ENCODE assay signal across 32 cellular contexts in genomic region chr12:40684986-40685385, GRCh38. TPM values are rescaled to one million over a fixed set of nuclear protein-coding genes. Genes with fewer than 3 reads are reported as not detected.
"Had no signal": no experiment of that assay in that cellular context is flagged by ENCODE, and none has a peak within 500 bp of the region (broad histone marks: within the 10 kb centered on the region; RNA-seq: fewer than 3 reads in every experiment).

No MANE protein-coding gene starts in this region.

- H3K36me3 ChIP-seq: ascending aorta, breast epithelium, cardiac muscle cell, esophagus muscularis mucosa, gastrocnemius medialis, heart right ventricle had no signal

- H3K9me3 ChIP-seq: ascending aorta, breast epithelium, esophagus muscularis mucosa, gastrocnemius medialis, heart right ventricle had no signal

- H3K4me3 ChIP-seq: ascending aorta, breast epithelium, cardiac muscle cell, esophagus muscularis mucosa, gastrocnemius medialis, heart right ventricle, hepatocyte had no signal

- ATAC-seq: activated CD4-positive, alpha-beta T cell treated with anti-CD3 and anti-CD28 coated beads for 36 hours; activated CD8-positive, alpha-beta memory T cell treated with anti-CD3 and anti-CD28 coated beads, Interleukin-2, amount 10 ng/mL, durations not matched to agents 7 days and 5 days; activated CD8-positive, alpha-beta T cell treated with anti-CD3 and anti-CD28 coated beads, Interleukin-2, amount 10 ng/mL, durations not matched to agents 7 days and 5 days; activated naive CD4-positive, alpha-beta T cell treated with anti-CD3 and anti-CD28 coated beads, Interleukin-2, amount 50 U/mL, for 72 hours; activated T-cell treated with anti-CD3 and anti-CD28 coated beads, Interleukin-2, amount 50 U/mL, for 72 hours; effector memory CD8-positive, alpha-beta T cell; foreskin keratinocyte; gastrocnemius medialis; heart right ventricle; T-helper 17 cell had no signal

- H3K79me2 ChIP-seq: hepatocyte had no signal

- H3K27me3 ChIP-seq: ascending aorta, breast epithelium, cardiac muscle cell, esophagus muscularis mucosa, foreskin keratinocyte, gastrocnemius medialis, hepatocyte had no signal

- H3K27ac ChIP-seq: ascending aorta, breast epithelium, cardiac muscle cell, esophagus muscularis mucosa, foreskin keratinocyte, gastrocnemius medialis, heart right ventricle, hepatocyte had no signal

- H3K4me2 ChIP-seq: hepatocyte had no signal

- H3K4me1 ChIP-seq: ascending aorta, breast epithelium, esophagus muscularis mucosa, gastrocnemius medialis, heart right ventricle had no signal

- DNase-seq: activated CD4-positive, alpha-beta memory T cell treated with anti-CD3 and anti-CD28 coated beads for 36 hours; activated CD4-positive, alpha-beta T cell treated with anti-CD3 and anti-CD28 coated beads for 36 hours; activated CD4-positive, alpha-beta T cell treated with anti-CD3 and anti-CD28 coated beads, Interleukin-2, amount 10 ng/mL, durations not matched to agents 24 days and 14 days; activated CD4-positive, CD25-positive, alpha-beta regulatory T cell; activated CD4-positive, CD25-positive, alpha-beta regulatory T cell treated with anti-CD3 and anti-CD28 coated beads, Interleukin-2, amount 50 U/mL, for 72 hours; activated CD8-positive, alpha-beta memory T cell treated with anti-CD3 and anti-CD28 coated beads, Interleukin-2, amount 10 ng/mL, durations not matched to agents 7 days and 5 days; activated CD8-positive, alpha-beta memory T cell treated with anti-CD3 and anti-CD28 coated beads, Interleukin-2, amount 50 U/mL, for 4 hours; activated CD8-positive, alpha-beta T cell treated with anti-CD3 and anti-CD28 coated beads, Interleukin-2, amount 10 ng/mL, durations not matched to agents 7 days and 5 days; activated gamma-delta T cell; activated naive CD4-positive, alpha-beta T cell; activated naive CD4-positive, alpha-beta T cell treated with anti-CD3 and anti-CD28 coated beads, Interleukin-2, amount 10 ng/mL, durations not matched to agents 7 days and 5 days; activated naive CD8-positive, alpha-beta T cell treated with anti-CD3 and anti-CD28 coated beads, Interleukin-2, amount 10 ng/mL, durations not matched to agents 7 days and 5 days; activated T-cell treated with anti-CD3 and anti-CD28 coated beads, Interleukin-2, amount 50 U/mL, for 1 hour; activated T-cell treated with anti-CD3 and anti-CD28 coated beads, Interleukin-2, amount 50 U/mL, for 72 hours; central memory CD4-positive, alpha-beta T cell; cortex of kidney; dermis blood vessel endothelial cell; effector CD4-positive, alpha-beta T cell; effector memory CD8-positive, alpha-beta T cell; erythroblast; foreskin keratinocyte; gastrocnemius medialis; heart right ventricle; T-helper 17 cell; T1000 had no signal

RNA-seq across cellular contexts. Expression of gene CNTN1, which starts 7.3 kb away (rescaled TPM):
- total RNA-seq: activated CD4-positive, alpha-beta memory T cell treated with anti-CD3 and anti-CD28 coated beads for 36 hours; activated CD4-positive, alpha-beta T cell treated with anti-CD3 and anti-CD28 coated beads for 36 hours; activated CD4-positive, alpha-beta T cell treated with anti-CD3 and anti-CD28 coated beads, Interleukin-2, amount 10 ng/mL, durations not matched to agents 24 days and 14 days; activated CD8-positive, alpha-beta memory T cell treated with anti-CD3 and anti-CD28 coated beads for 36 hours; activated CD8-positive, alpha-beta memory T cell treated with anti-CD3 and anti-CD28 coated beads, Interleukin-2, amount 10 ng/mL, durations not matched to agents 7 days and 5 days; activated CD8-positive, alpha-beta T cell treated with anti-CD3 and anti-CD28 coated beads, Interleukin-2, amount 10 ng/mL, durations not matched to agents 7 days and 5 days; activated naive CD4-positive, alpha-beta T cell treated with anti-CD3 and anti-CD28 coated beads, Interleukin-2, amount 50 U/mL, for 72 hours; activated naive CD8-positive, alpha-beta T cell treated with anti-CD3 and anti-CD28 coated beads, Interleukin-2, amount 10 ng/mL, durations not matched to agents 7 days and 5 days; activated T-cell treated with anti-CD3 and anti-CD28 coated beads, Interleukin-2, amount 50 U/mL, for 72 hours; T-helper 17 cell had no signal
